ENCODE assay signal across 21 cellular contexts in the genomic region with DNA sequence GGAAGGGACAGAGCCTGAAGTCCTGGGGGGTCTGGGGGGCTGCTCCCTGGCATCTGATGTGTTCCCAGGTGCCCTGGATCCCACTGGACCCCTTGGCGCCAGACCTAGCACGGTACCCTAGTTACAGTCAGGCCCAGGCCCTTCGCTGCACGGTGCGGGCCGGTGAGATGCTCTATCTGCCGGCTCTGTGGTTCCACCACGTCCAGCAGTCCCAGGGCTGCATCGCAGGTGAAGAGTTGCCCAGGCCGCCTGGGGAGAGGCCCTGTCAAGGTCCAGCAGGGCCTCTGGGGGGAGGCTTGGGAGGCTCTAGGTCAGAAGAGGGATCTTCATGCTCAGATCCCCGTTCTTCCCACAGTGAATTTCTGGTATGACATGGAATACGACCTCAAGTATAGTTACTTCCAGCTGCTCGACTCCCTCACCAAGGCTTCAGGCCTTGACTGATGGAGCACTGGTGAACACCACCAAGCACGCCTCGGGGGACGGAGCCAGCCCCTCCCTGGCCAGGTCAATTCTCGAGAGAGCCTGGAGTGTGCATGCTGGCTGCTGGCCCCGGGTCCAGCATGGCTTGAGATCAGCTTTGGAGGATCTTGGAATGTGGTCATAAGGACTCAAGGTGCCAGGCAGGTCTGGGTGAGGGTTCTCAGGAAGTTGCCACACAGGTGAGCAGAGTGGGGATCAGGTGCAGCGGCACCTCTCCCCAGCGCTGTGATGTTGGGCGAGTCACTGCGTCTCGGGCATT. TPM values are rescaled to one million over a fixed set of nuclear protein-coding genes. Genes with fewer than 3 reads are reported as not detected.
DNase-seq lines count a peak whose midpoint lies in the region; ATAC-seq and TF ChIP-seq lines count a peak whose summit lies in the region.
"Had no signal": no experiment of that assay in that cellular context is flagged by ENCODE, and none has a peak within 500 bp of the region (broad histone marks: within the 10 kb centered on the region; RNA-seq: fewer than 3 reads in every experiment).

No MANE protein-coding gene starts in this region.

- peak overlapping the region; percentile 59 for H3K27ac Mint-ChIP-seq in progenitor cell of endocrine pancreas

- H3K36me3 ChIP-seq in BLaER1, result peaks cover 28% of the 10 kb centered on the region
- peaks cover 0 to 39% of the 10 kb centered on the region in 2 donors for H3K36me3 ChIP-seq in left lung

- peak overlapping the region; percentile 48 for H3K9ac ChIP-seq in BLaER1

- DNase-seq in RWPE1 (ENCODE audit: low spot score), result no peak
- peak; percentile 75 to 79 for DNase-seq in left lung
- no peak for DNase-seq in progenitor cell of endocrine pancreas (ENCODE audit: low spot score, unreplicated experiment)
- no peak for DNase-seq in NCI-H187 treated with DMSO at 0.1 percent for 48 hours (lab: John Stamatoyannopoulos, UW)
- no peak for DNase-seq in amygdala (lab: John Stamatoyannopoulos, UW)
- no peak for DNase-seq in superior temporal gyrus (ENCODE audit: extremely low spot score)
- DNase-seq: AML-193; DMS53; GF-D8; NCI-H1092 treated with DMSO at 0.1 percent for 48 hours; NCI-H146; NCI-H2029 treated with DMSO at 0.1 percent for 48 hours; NCI-H226; NCI-H510A treated with DMSO at 0.1 percent for 48 hours; NCI-H748 treated with DMSO at 0.1 percent for 48 hours; NK-92 treated with Interleukin-12 subunit alpha and Interleukin-12 subunit beta, amount 100 ng/mL, for 24 hours; SIG-M5 had no signal

- H3K4me1 Mint-ChIP-seq in progenitor cell of endocrine pancreas (ENCODE audit: low read depth), result no peaks in the 10 kb centered on the region

- peak overlapping the region; percentile 54 for H3K27ac ChIP-seq in BLaER1
- H3K27ac ChIP-seq in RWPE1, result peak overlapping the region; percentile 93
- H3K27ac ChIP-seq in left lung, result peak overlapping the region in 1 of 2 donors; percentile 10

- H3K27me3 ChIP-seq in BLaER1, result no peaks in the 10 kb centered on the region
- no peaks in the 10 kb centered on the region for H3K27me3 ChIP-seq in left lung

- H4K20me1 ChIP-seq in BLaER1, result peaks cover 48% of the 10 kb centered on the region

- H3K27me3 Mint-ChIP-seq in progenitor cell of endocrine pancreas, result no peaks in the 10 kb centered on the region

- intact Hi-C loops in left lung (cut with DNase I), result no loop called here

- H3K4me1 ChIP-seq in BLaER1 (peaks cover 95% of the 10 kb centered on the region), left lung (peaks cover 4 to 9% of the 10 kb centered on the region in 2 donors)

- no peaks in the 10 kb centered on the region for H3K9me3 ChIP-seq in BLaER1
- no peaks in the 10 kb centered on the region for H3K9me3 ChIP-seq in left lung

- CTCF ChIA-PET in RWPE1 (lab: Yijun Ruan, JAX), result no interaction called here

- no peaks in the 10 kb centered on the region for H3K9me3 Mint-ChIP-seq in progenitor cell of endocrine pancreas (ENCODE audit: low read depth)
- H3K9me3 Mint-ChIP-seq: CD14-positive monocyte had no signal

- POLR2A ChIA-PET in RWPE1 (lab: Yijun Ruan, JAX; ENCODE audit: low non-redundant PET), result interaction anchor here (0.5 to 2.2 kb wide), 2 partner anchors 15 to 17 kb away, joined by 4 to 5 read pairs; no protein-coding TSS in a partner anchor

- no peak overlapping the region for H3K4me3 Mint-ChIP-seq in progenitor cell of endocrine pancreas (ENCODE audit: low read depth)
- H3K4me3 Mint-ChIP-seq: CD14-positive monocyte had no signal

- peak overlapping the region; percentile 100 for H3K4me2 ChIP-seq in BLaER1

- TF ChIP-seq CTCF in RWPE1 (conservative IDR thresholded peaks at IDR 0.05; ENCODE audit: low read depth) (no peak), left lung (IDR thresholded peaks at IDR 0.05) (no peak), progenitor cell of endocrine pancreas (IDR thresholded peaks at IDR 0.05; ENCODE audit: unreplicated experiment) (no peak)

- peaks cover 7% of the 10 kb centered on the region for H3K36me3 Mint-ChIP-seq in progenitor cell of endocrine pancreas (ENCODE audit: insufficient read depth)

- no peak overlapping the region for H3K4me3 ChIP-seq in BLaER1
- H3K4me3 ChIP-seq in left lung, result no peak overlapping the region
- H3K4me3 ChIP-seq: K562 had no signal

- ATAC-seq in left lung (peak; percentile 67), GM19467 (IDR thresholded peaks at IDR 0.05; ENCODE audit: unreplicated experiment) (no peak)
- ATAC-seq: K562 had no signal

RNA-seq across cellular contexts. Expression of gene PLA2G4B, which starts 1.8 kb away (rescaled TPM):
- total RNA-seq in left lung, result 1 to 10 TPM; 9.2 to 9.3 TPM
- 13.1 and 13.8 TPM in 2 replicates for total RNA-seq in progenitor cell of endocrine pancreas

RNA-seq across cellular contexts. Expression of gene JMJD7, which starts 9.0 kb away (rescaled TPM):
- total RNA-seq in left lung, result 10 to 100 TPM; 19.5 to 26.4 TPM
- 18.0 and 26.2 TPM in 2 replicates for total RNA-seq in progenitor cell of endocrine pancreas

RNA-seq across cellular contexts. Expression of gene SPTBN5, which starts 57.0 kb away (rescaled TPM):
- 1 to 10 TPM; 2.2 to 4.8 TPM for total RNA-seq in left lung
- 6.6 and 7.9 TPM in 2 replicates for total RNA-seq in progenitor cell of endocrine pancreas

Comparison
In these comparisons a context has a peak if more than half of its experiments do, and no peak if none do; other contexts are left out.
1. DNase-seq: peak in left lung (2 of 2); none in RWPE1 (single experiment), progenitor cell of endocrine pancreas (single experiment), NCI-H187 treated with DMSO at 0.1 percent for 48 hours (single experiment), amygdala (0 of 56) and superior temporal gyrus (single experiment).